ENCODE assay signal across 8 cellular contexts in genomic region chr6:41547799-41548097, GRCh38. TPM values are rescaled to one million over a fixed set of nuclear protein-coding genes. Genes with fewer than 3 reads are reported as not detected.
A peak's percentile ranks its signal among the peaks of the same experiment; 100 is the strongest.
DNase-seq lines count a peak whose midpoint lies in the region; ATAC-seq, FAIRE-seq and TF ChIP-seq lines count a peak whose summit lies in the region.

No MANE protein-coding gene starts in this region.

- H3K27me3 ChIP-seq in left ventricle myocardium inferior (ENCODE audit: low read depth) (peaks cover 48% of the 10 kb centered on the region), sigmoid colon (no peaks in the 10 kb centered on the region)

- intact Hi-C loops in left ventricle myocardium inferior (cut with micrococcal nuclease) (no loop called here), sigmoid colon (cut with DNase I) (loop anchor here (2.0 to 5.0 kb wide), 3 partner anchors 45 to 119 kb away; no protein-coding TSS in a partner anchor)

- H3K27ac ChIP-seq in left ventricle myocardium inferior (replicated peaks) (no peak overlapping the region), sigmoid colon (peak overlapping the region in 2 of 4 donors; percentile 90 to 92)

- FAIRE-seq in HTR-8/SVneo (lab: Jason Lieb, UNC) = no peak

- no peaks in the 10 kb centered on the region for H3K36me3 ChIP-seq in left ventricle myocardium inferior
- H3K36me3 ChIP-seq in sigmoid colon = peaks cover 0 to 7% (median 0%) of the 10 kb centered on the region in 4 donors

- TF ChIP-seq POLR2A in sigmoid colon (IDR thresholded peaks at IDR 0.05) = no peak

- TF ChIP-seq EP300 in sigmoid colon (IDR thresholded peaks at IDR 0.05) = no peak

- 3% methylated on average over 21 of the region's 21 CpGs for WGBS in sigmoid colon, 2 donors

- no peaks in the 10 kb centered on the region for H3K9me3 ChIP-seq in left ventricle myocardium inferior (replicated peaks)
- no peaks in the 10 kb centered on the region for H3K9me3 ChIP-seq in sigmoid colon

- ATAC-seq in HG03135 (IDR thresholded peaks at IDR 0.05; ENCODE audit: unreplicated experiment) = no peak

- DNase-seq in GM12864 (ENCODE audit: low read depth) (no peak), left ventricle myocardium inferior (no peak), sigmoid colon (no peak), HTR-8/SVneo (ENCODE audit: insufficient read length, low spot score) (no peak), OCI-M2 (lab: John Stamatoyannopoulos, UW; ENCODE audit: unreplicated experiment) (no peak), ureter (ENCODE audit: low spot score) (no peak)

- TF ChIP-seq CTCF in GM12864 (IDR thresholded peaks at IDR 0.05; ENCODE audit: low read depth, low read length, missing control alignments) (no peak), WI38 (IDR thresholded peaks at IDR 0.05; ENCODE audit: low read depth, low read length) (no peak), left ventricle myocardium inferior (IDR thresholded peaks at IDR 0.05; ENCODE audit: borderline replicate concordance) (no peak), sigmoid colon (IDR thresholded peaks at IDR 0.05) (no peak)

- peak overlapping the region; percentile 83 for H3K4me3 ChIP-seq in GM12864 (ENCODE audit: low read depth, low read length)
- H3K4me3 ChIP-seq in WI38 (ENCODE audit: low read depth, low read length) = peak overlapping the region; percentile 80
- peak overlapping the region; percentile 91 for H3K4me3 ChIP-seq in left ventricle myocardium inferior
- H3K4me3 ChIP-seq in sigmoid colon = peak overlapping the region; percentile 57 to 96 (median 95)

- H3K4me1 ChIP-seq in left ventricle myocardium inferior (peaks cover 62% of the 10 kb centered on the region), sigmoid colon (peaks cover 0 to 61% (median 43%) of the 10 kb centered on the region in 4 donors)

RNA-seq across cellular contexts. Expression of gene FOXP4, which starts 1.6 kb away (rescaled TPM):
- total RNA-seq in left ventricle myocardium inferior = 15.0 TPM
- 10 to 100 TPM in 1 of 4 donors, 1 to 10 TPM in 3; 4.1 to 14.1 (median 5.8) TPM for total RNA-seq in sigmoid colon
- polyA plus RNA-seq in sigmoid colon = 10 to 100 TPM; 12.7 to 19.5 (median 15.6) TPM
- 25.1 TPM for total RNA-seq in ureter
